17 cellular contexts compared by ENCODE assay signal in genomic region chr5:128402506-128402905, GRCh38.
DNase-seq lines count a peak whose midpoint lies in the region; ATAC-seq, FAIRE-seq and TF ChIP-seq lines count a peak whose summit lies in the region.
"Had no signal": no experiment of that assay in that cellular context is flagged by ENCODE, and none has a peak within 500 bp of the region (broad histone marks: within the 10 kb centered on the region; RNA-seq: fewer than 3 reads in every experiment).

No MANE protein-coding gene starts in this region.

- H3K9ac ChIP-seq in endothelial cell of umbilical vein (replicated peaks; ENCODE audit: extremely low read depth, insufficient read depth, low read length) = no peak overlapping the region

- H4K20me1 ChIP-seq in endothelial cell of umbilical vein (replicated peaks; ENCODE audit: control insufficient read depth, extremely low read depth, insufficient read depth, low read length) = no peaks in the 10 kb centered on the region

- TF ChIP-seq CTCF in cardiac muscle cell (IDR thresholded peaks at IDR 0.05; ENCODE audit: low read depth, low read length) = no peak
- TF ChIP-seq CTCF in endothelial cell of umbilical vein (IDR thresholded peaks at IDR 0.05; ENCODE audit: extremely low read depth in 1 of 2, insufficient read depth in 1 of 2, low read depth in 1 of 2, low read length in 2 of 2) = no peak
- TF ChIP-seq CTCF in osteocyte (IDR thresholded peaks at IDR 0.05) = no peak

- dilution Hi-C loops in endothelial cell of umbilical vein (cut with MboI; ENCODE audit: extremely low pct_ligation_motif_present, low sequenced_read_pairs) = no loop called here

- no peak overlapping the region for H3K4me3 Mint-ChIP-seq in osteocyte (ENCODE audit: unreplicated experiment)
- no peak overlapping the region for H3K4me3 Mint-ChIP-seq in activated naive CD8-positive, alpha-beta T cell treated with anti-CD3 and anti-CD28 coated beads for 36 hours
- H3K4me3 Mint-ChIP-seq: CD14-positive monocyte; CD8-positive, alpha-beta T cell; HFFc6 had no signal

- H3K4me3 ChIP-seq in cardiac muscle cell = no peak overlapping the region
- no peak overlapping the region for H3K4me3 ChIP-seq in endothelial cell of umbilical vein (replicated peaks in 1 of 3; ENCODE audit: insufficient read depth in 1 of 3, low read depth in 1 of 3, low read length in 3 of 3)

- H3K4me1 Mint-ChIP-seq in osteocyte (ENCODE audit: unreplicated experiment) = peaks cover 24% of the 10 kb centered on the region
- H3K4me1 Mint-ChIP-seq in activated naive CD8-positive, alpha-beta T cell treated with anti-CD3 and anti-CD28 coated beads for 36 hours = no peaks in the 10 kb centered on the region

- no peaks in the 10 kb centered on the region for H3K9me1 ChIP-seq in endothelial cell of umbilical vein (replicated peaks; ENCODE audit: control insufficient read depth, extremely low read depth, insufficient read depth, low read length)

- TF ChIP-seq POLR2A in endothelial cell of umbilical vein (IDR thresholded peaks at IDR 0.05; ENCODE audit: low read depth, low read length) = no peak

- POLR2A ChIA-PET in endothelial cell of umbilical vein (lab: Charles Lee) = no interaction called here

- ATAC-seq in HG03095 (IDR thresholded peaks at IDR 0.05; ENCODE audit: unreplicated experiment) = no peak
- ATAC-seq: CD8-positive, alpha-beta T cell had no signal

- no peaks in the 10 kb centered on the region for H3K27me3 Mint-ChIP-seq in osteocyte (ENCODE audit: unreplicated experiment)
- no peaks in the 10 kb centered on the region for H3K27me3 Mint-ChIP-seq in activated naive CD8-positive, alpha-beta T cell treated with anti-CD3 and anti-CD28 coated beads for 36 hours

- H3K27me3 ChIP-seq in cardiac muscle cell = no peaks in the 10 kb centered on the region
- H3K27me3 ChIP-seq in endothelial cell of umbilical vein (ENCODE audit: control insufficient read depth in 2 of 2, insufficient read depth in 2 of 2, low read length in 2 of 2) = no peaks in the 10 kb centered on the region

- H3K9me3 ChIP-seq in cardiac muscle cell (ENCODE audit: low read depth) = no peaks in the 10 kb centered on the region
- H3K9me3 ChIP-seq in endothelial cell of umbilical vein (replicated peaks; ENCODE audit: control insufficient read depth, insufficient read depth, low read length) = no peaks in the 10 kb centered on the region
- H3K9me3 ChIP-seq: Caco-2 had no signal

- CTCF ChIA-PET in endothelial cell of umbilical vein (lab: Charles Lee) = interaction anchor here (0.7 kb wide), 1 partner anchor 9 kb away, joined by 4 read pairs; no protein-coding TSS in a partner anchor

- H3K9me3 Mint-ChIP-seq in osteocyte (ENCODE audit: unreplicated experiment) = no peaks in the 10 kb centered on the region
- no peaks in the 10 kb centered on the region for H3K9me3 Mint-ChIP-seq in activated naive CD8-positive, alpha-beta T cell treated with anti-CD3 and anti-CD28 coated beads for 36 hours
- H3K9me3 Mint-ChIP-seq: CD8-positive, alpha-beta T cell had no signal

- H3K4me1 ChIP-seq in cardiac muscle cell (ENCODE audit: low read depth) (no peaks in the 10 kb centered on the region), endothelial cell of umbilical vein (ENCODE audit: control insufficient read depth, extremely low read depth, insufficient read depth, low read length) (peaks cover 5% of the 10 kb centered on the region)
- H3K4me1 ChIP-seq: Caco-2 had no signal

- peaks cover 79% of the 10 kb centered on the region for H3K36me3 Mint-ChIP-seq in osteocyte (ENCODE audit: unreplicated experiment)
- no peaks in the 10 kb centered on the region for H3K36me3 Mint-ChIP-seq in activated naive CD8-positive, alpha-beta T cell treated with anti-CD3 and anti-CD28 coated beads for 36 hours
- H3K36me3 Mint-ChIP-seq: CD8-positive, alpha-beta T cell had no signal

- intact Hi-C loops in cardiac septum (cut with DNase I) = no loop called here
- intact Hi-C loops in endothelial cell of umbilical vein (cut with micrococcal nuclease) = no loop called here

- no peak for FAIRE-seq in endothelial cell of umbilical vein (lab: Jason Lieb, UNC)
- FAIRE-seq: HTR-8/SVneo had no signal

- peak overlapping the region; percentile 39 for H3K27ac Mint-ChIP-seq in osteocyte (ENCODE audit: unreplicated experiment)
- H3K27ac Mint-ChIP-seq in activated naive CD8-positive, alpha-beta T cell treated with anti-CD3 and anti-CD28 coated beads for 36 hours = no peak overlapping the region
- H3K27ac Mint-ChIP-seq: CD14-positive monocyte; CD8-positive, alpha-beta T cell; HFFc6 had no signal

- H3K36me3 ChIP-seq in cardiac muscle cell (peaks cover 83% of the 10 kb centered on the region), endothelial cell of umbilical vein (ENCODE audit: control insufficient read depth in 2 of 2, extremely low read depth in 1 of 2, insufficient read depth in 2 of 2, low read length in 2 of 2) (no peaks in the 10 kb centered on the region)

- DNase-seq in NCI-H1417 (lab: John Stamatoyannopoulos, UW) (peak in 2 of 3 experiments; percentile 4 to 11), NCI-H1417 treated with DMSO at 0.1 percent for 48 hours (lab: John Stamatoyannopoulos, UW) (no peak), cardiac muscle cell (ENCODE audit: low read depth in 1 of 2, low spot score in 1 of 2) (no peak), cardiac septum (ENCODE audit: low spot score) (no peak), endothelial cell of umbilical vein (ENCODE audit: low read depth, low spot score) (no peak), osteocyte (ENCODE audit: extremely low spot score, unreplicated experiment) (no peak)
- no peak for DNase-seq in activated naive CD8-positive, alpha-beta T cell treated with anti-CD3 and anti-CD28 coated beads for 36 hours
- DNase-seq: Caco-2; CD8-positive, alpha-beta T cell; DMS53; GF-D8; HCEC 1CT; HFFc6 had no signal

- H2AFZ ChIP-seq in endothelial cell of umbilical vein (ENCODE audit: low read depth, low read length) = no peak overlapping the region

- no TSS peak for BruUV-seq in endothelial cell of umbilical vein (replicated peaks; lab: Mats Ljungman, UMichigan)

- H3K4me2 ChIP-seq in endothelial cell of umbilical vein (ENCODE audit: insufficient read depth, low read length) = peak overlapping the region; percentile 13

- no peaks in the 10 kb centered on the region for H3K79me2 ChIP-seq in endothelial cell of umbilical vein (ENCODE audit: control insufficient read depth, insufficient read depth, low read length)

- H3K27ac ChIP-seq in cardiac muscle cell (peak overlapping the region; percentile 76), endothelial cell of umbilical vein (ENCODE audit: insufficient read depth, low read depth, low read length) (no peak overlapping the region)
- H3K27ac ChIP-seq: 22Rv1 had no signal

TF ChIP-seq in endothelial cell of umbilical vein, 7 proteins besides CTCF, POLR2A, EP300 and RAD21:
- no peak for TF ChIP-seq JUN (IDR thresholded peaks at IDR 0.05; ENCODE audit: borderline replicate concordance, insufficient read depth, insufficient read length, low read depth)
- TF ChIP-seq MAX (IDR thresholded peaks at IDR 0.05; ENCODE audit: insufficient read depth, insufficient read length) = no peak
- TF ChIP-seq EZH2 (IDR thresholded peaks at IDR 0.05; ENCODE audit: borderline replicate concordance, low read depth, low read length, severe bottlenecking) = no peak
- TF ChIP-seq GATA2 (IDR thresholded peaks at IDR 0.05; ENCODE audit: insufficient read depth, insufficient read length, low read depth, low read length) = no peak
- no peak for TF ChIP-seq MYC (IDR thresholded peaks at IDR 0.05; ENCODE audit: low read depth, low read length)
- no peak for TF ChIP-seq FOS (IDR thresholded peaks at IDR 0.05; ENCODE audit: borderline replicate concordance, insufficient read depth, low read length)
- no peak for TF ChIP-seq POLR2AphosphoS5 (IDR thresholded peaks at IDR 0.05; ENCODE audit: insufficient read depth, low read depth, low read length)

Comparison
In these comparisons a context has a peak if more than half of its experiments do, and no peak if none do; other contexts are left out.
1. DNase-seq: peak in NCI-H1417 (2 of 3); none in NCI-H1417 treated with DMSO at 0.1 percent for 48 hours (single experiment), cardiac muscle cell (0 of 2), cardiac septum (single experiment), endothelial cell of umbilical vein (single experiment), osteocyte (single experiment) and activated naive CD8-positive, alpha-beta T cell treated with anti-CD3 and anti-CD28 coated beads for 36 hours (single experiment).